Comparison of ENCODE assay signal across 1 cellular context in genomic region chr9:97514531-97514930, GRCh38.
TF ChIP-seq lines count a peak whose summit lies in the region.

No MANE protein-coding gene starts in this region.

TF ChIP-seq in IMR-90, 13 proteins besides CTCF, POLR2A, EP300 and RAD21 (continued from another document):
- TF ChIP-seq, protein P1, sequence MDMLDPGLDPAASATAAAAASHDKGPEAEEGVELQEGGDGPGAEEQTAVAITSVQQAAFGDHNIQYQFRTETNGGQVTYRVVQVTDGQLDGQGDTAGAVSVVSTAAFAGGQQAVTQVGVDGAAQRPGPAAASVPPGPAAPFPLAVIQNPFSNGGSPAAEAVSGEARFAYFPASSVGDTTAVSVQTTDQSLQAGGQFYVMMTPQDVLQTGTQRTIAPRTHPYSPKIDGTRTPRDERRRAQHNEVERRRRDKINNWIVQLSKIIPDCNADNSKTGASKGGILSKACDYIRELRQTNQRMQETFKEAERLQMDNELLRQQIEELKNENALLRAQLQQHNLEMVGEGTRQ (IDR thresholded peaks at IDR 0.05; ENCODE audit: low read depth, low read length): no peak
- TF ChIP-seq MAZ (IDR thresholded peaks at IDR 0.05; ENCODE audit: borderline replicate concordance, low read depth, low read length): no peak
- no peak for TF ChIP-seq RFX5 (IDR thresholded peaks at IDR 0.05; ENCODE audit: low read depth, low read length)
